32 cellular contexts compared by ENCODE assay signal in the genomic region with DNA sequence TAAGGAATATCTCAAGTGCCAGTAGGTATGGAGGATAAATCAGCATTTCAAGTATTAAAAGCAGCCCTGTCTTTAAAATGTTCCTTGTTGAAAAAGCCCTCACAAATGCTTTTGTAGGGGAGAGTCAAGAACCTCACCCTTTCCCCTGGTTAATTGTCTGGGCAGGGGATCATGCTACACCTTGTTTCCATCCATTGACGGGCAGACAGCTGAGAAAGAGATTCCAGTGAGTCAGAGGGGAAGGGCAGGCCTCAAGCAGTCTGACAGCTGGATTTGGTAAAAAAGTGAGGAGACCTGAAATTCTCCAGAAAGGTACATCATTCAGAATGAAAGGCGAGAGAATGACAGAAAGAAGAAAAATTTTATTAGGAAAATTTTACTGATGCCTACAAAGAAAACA.
A peak's percentile ranks its signal among the peaks of the same experiment; 100 is the strongest.
DNase-seq lines count a peak whose midpoint lies in the region; ATAC-seq, FAIRE-seq and TF ChIP-seq lines count a peak whose summit lies in the region.
"Had no signal": no experiment of that assay in that cellular context is flagged by ENCODE, and none has a peak within 500 bp of the region (broad histone marks: within the 10 kb centered on the region; RNA-seq: fewer than 3 reads in every experiment).

No MANE protein-coding gene starts in this region.

- H3K27me3 ChIP-seq in breast epithelium: no peaks in the 10 kb centered on the region
- no peaks in the 10 kb centered on the region for H3K27me3 ChIP-seq in H1 (replicated peaks in 1 of 4; ENCODE audit: control insufficient read depth in 3 of 4, extremely low read depth in 1 of 4, insufficient read depth in 3 of 4, low read length in 3 of 4)
- H3K27me3 ChIP-seq: esophagus muscularis mucosa, heart right ventricle had no signal

- no peaks in the 10 kb centered on the region for H3K27me3 Mint-ChIP-seq in MCF 10A (ENCODE audit: insufficient read depth, unreplicated experiment)
- H3K27me3 Mint-ChIP-seq: CD4-positive, alpha-beta T cell; stimulated activated naive CD8-positive, alpha-beta T cell treated with anti-CD3 and anti-CD28 coated beads, Interleukin-15, Interleukin-2, amounts not matched to agents 100 ng/mL and 50 ng/mL, for 24 hours had no signal

- H3K4me2 ChIP-seq in H1 (ENCODE audit: insufficient read depth in 1 of 2, low read depth in 2 of 2, low read length in 2 of 2): no peak overlapping the region

- intact Hi-C loops in MCF 10A (cut with micrococcal nuclease) (no loop called here), breast epithelium (cut with DNase I; ENCODE audit: low total_unique reads) (no loop called here)

- peak; percentile 55 for FAIRE-seq in H1 (lab: Jason Lieb, UNC)
- FAIRE-seq in urothelium cell line (lab: Jason Lieb, UNC): no peak
- FAIRE-seq: A204.1, GM12891, TTC549 had no signal

- H3K23ac ChIP-seq in H1 (ENCODE audit: insufficient read length): no peak overlapping the region

- no peak overlapping the region for H3K27ac Mint-ChIP-seq in MCF 10A (ENCODE audit: low read depth, unreplicated experiment)
- H3K27ac Mint-ChIP-seq: CD4-positive, alpha-beta T cell; immature natural killer cell; natural killer cell; stimulated activated naive CD8-positive, alpha-beta T cell treated with anti-CD3 and anti-CD28 coated beads, Interleukin-15, Interleukin-2, amounts not matched to agents 100 ng/mL and 50 ng/mL, for 24 hours; T-helper 1 cell treated with Interleukin-12 subunit alpha and Interleukin-12 subunit beta and Interleukin-4 antibody, amounts not matched to agents 30 μg/mL and 1 μg/mL, for 36 hours had no signal

- H3K9ac ChIP-seq in H1 (replicated peaks in 1 of 4; ENCODE audit: extremely low read depth in 1 of 4, low read depth in 3 of 4, low read length in 3 of 4): no peak overlapping the region

- H3K27ac ChIP-seq in breast epithelium (no peak overlapping the region), H1 (ENCODE audit: low read depth, low read length) (no peak overlapping the region)
- H3K27ac ChIP-seq: esophagus muscularis mucosa, heart right ventricle, left ventricle myocardium inferior, SK-N-MC, skin epidermis had no signal

- 74% methylated on average over 2 of the region's 2 CpGs; no CpG with 5 or more reads in 1 of the 2 experiments for WGBS in H1 (ENCODE audit: extremely low coverage in 1 of 2, insufficient coverage in 1 of 2, insufficient read length in 1 of 2, insufficient replicate concordance in 2 of 2, low coverage in 1 of 2, low lambda C conversion rate in 2 of 2, missing lambda C conversion rate in 1 of 2), 2 experiments

- no peak overlapping the region for H2BK12ac ChIP-seq in H1 (ENCODE audit: low read depth, low read length)

- no peak overlapping the region for H3K4me3 ChIP-seq in breast epithelium
- H3K4me3 ChIP-seq in H1 (ENCODE audit: extremely low read depth in 1 of 4, insufficient read depth in 2 of 4, low read depth in 3 of 4, low read length in 4 of 4): no peak overlapping the region
- H3K4me3 ChIP-seq: esophagus muscularis mucosa, heart right ventricle, left ventricle myocardium inferior, SK-N-MC, skin epidermis had no signal

- peaks cover 11% of the 10 kb centered on the region for H3K4me1 Mint-ChIP-seq in MCF 10A (ENCODE audit: insufficient read depth, unreplicated experiment)
- H3K4me1 Mint-ChIP-seq: immature natural killer cell, natural killer cell had no signal

- CTCF ChIA-PET in MCF 10A (lab: Yijun Ruan, JAX) (interaction anchor here (0.7 kb wide), 1 partner anchor 60 kb away, joined by 3 read pairs; no protein-coding TSS in a partner anchor), H1 (lab: Charles Lee; ENCODE audit: partially characterized antibody) (interaction anchor here (2.6 kb wide), 1 partner anchor 26 kb away, joined by 10 read pairs; no protein-coding TSS in a partner anchor)

- H3K56ac ChIP-seq in H1 (replicated peaks; ENCODE audit: insufficient read length, low read depth, low read length): no peak overlapping the region

- no peaks in the 10 kb centered on the region for H3K4me1 ChIP-seq in breast epithelium
- peaks cover 0 to 4% (median 1%) of the 10 kb centered on the region in 4 experiments; a peak in 2 of 7 replicates for H3K4me1 ChIP-seq in H1 (replicated peaks in 1 of 4; ENCODE audit: control insufficient read depth in 3 of 4, insufficient read depth in 4 of 4, low read length in 3 of 4)
- H3K4me1 ChIP-seq: esophagus muscularis mucosa had no signal

- no peak overlapping the region for H2AFZ ChIP-seq in H1 (ENCODE audit: low read length)

- no peaks in the 10 kb centered on the region for H3K79me2 ChIP-seq in H1 (ENCODE audit: control insufficient read depth in 1 of 2, insufficient read depth in 2 of 2, low read length in 2 of 2)

- no peak overlapping the region for H2BK5ac ChIP-seq in H1 (ENCODE audit: low read depth, low read length)

- no peak overlapping the region for H3K18ac ChIP-seq in H1 (ENCODE audit: extremely low read depth, low read length)

- no peak overlapping the region for H4K8ac ChIP-seq in H1 (ENCODE audit: extremely low read depth, insufficient read depth, low read length)

- no peak overlapping the region for H2BK15ac ChIP-seq in H1 (ENCODE audit: low read length)

- H3K4me3 Mint-ChIP-seq in MCF 10A (ENCODE audit: unreplicated experiment): no peak overlapping the region
- H3K4me3 Mint-ChIP-seq: CD4-positive, alpha-beta T cell; immature natural killer cell; natural killer cell; stimulated activated naive CD8-positive, alpha-beta T cell treated with anti-CD3 and anti-CD28 coated beads, Interleukin-15, Interleukin-2, amounts not matched to agents 100 ng/mL and 50 ng/mL, for 24 hours; T-helper 1 cell treated with Interleukin-12 subunit alpha and Interleukin-12 subunit beta and Interleukin-4 antibody, amounts not matched to agents 30 μg/mL and 1 μg/mL, for 36 hours had no signal

- no peak overlapping the region for H2BK20ac ChIP-seq in H1 (ENCODE audit: low read length)

- no peaks in the 10 kb centered on the region for H3K9me3 Mint-ChIP-seq in MCF 10A (ENCODE audit: unreplicated experiment)
- H3K9me3 Mint-ChIP-seq: stimulated activated naive CD8-positive, alpha-beta T cell treated with anti-CD3 and anti-CD28 coated beads, Interleukin-15, Interleukin-2, amounts not matched to agents 100 ng/mL and 50 ng/mL, for 24 hours had no signal

- DNase-seq in MCF 10A (ENCODE audit: unreplicated experiment) (peak; percentile 38), breast epithelium (ENCODE audit: low spot score in 2 of 2) (no peak), H1 (ENCODE audit: low read depth in 1 of 2, low spot score in 2 of 2) (no peak), islet precursor cell (peak; percentile 72), urothelium cell line (ENCODE audit: low spot score) (peak; percentile 9), SW 1271 (lab: John Stamatoyannopoulos, UW) (no peak)
- DNase-seq: activated effector memory CD4-positive, alpha-beta T cell treated with anti-CD3 and anti-CD28 coated beads, Interleukin-2, amount 50 U/mL, for 16 hours; activated T-cell treated with anti-CD3 and anti-CD28 coated beads for 4 hours; CD4-positive, alpha-beta T cell; cerebellar nuclear complex; effector CD4-positive, alpha-beta T cell; EL; foreskin melanocyte; heart right ventricle; immature natural killer cell; left ventricle myocardium inferior; natural killer cell; NCI-H1105 treated with DMSO at 0.1 percent for 48 hours; NCI-H2029 treated with DMSO at 0.1 percent for 48 hours; NCI-H226; NCI-H82; RPMI8226 had no signal

- BruUV-seq in MCF 10A (replicated peaks; lab: Mats Ljungman, UMichigan): no TSS peak

- no peaks in the 10 kb centered on the region for H4K20me1 ChIP-seq in H1 (replicated peaks in 1 of 2; ENCODE audit: control insufficient read depth in 1 of 2, insufficient read depth in 2 of 2, low read length in 2 of 2)

- TF ChIP-seq CTCF in MCF 10A (IDR thresholded peaks at IDR 0.05; ENCODE audit: unreplicated experiment) (no peak), breast epithelium (IDR thresholded peaks at IDR 0.05) (no peak), H1 (IDR thresholded peaks at IDR 0.05; ENCODE audit: control extremely low read depth in 1 of 3, insufficient read depth in 1 of 3, low read depth in 1 of 3, low read length in 3 of 3) (no peak)

- TF ChIP-seq POLR2A in breast epithelium (IDR thresholded peaks at IDR 0.05) (no peak), H1 (IDR thresholded peaks at IDR 0.05; ENCODE audit: control extremely low read depth in 1 of 2, low read depth in 2 of 2, low read length in 2 of 2) (no peak)

- H3K36me3 ChIP-seq in breast epithelium: no peaks in the 10 kb centered on the region
- no peaks in the 10 kb centered on the region for H3K36me3 ChIP-seq in H1 (ENCODE audit: control insufficient read depth in 2 of 4, insufficient read depth in 4 of 4, low read length in 3 of 4)
- H3K36me3 ChIP-seq: esophagus muscularis mucosa, left ventricle myocardium inferior had no signal

- H3K14ac ChIP-seq in H1 (ENCODE audit: insufficient read length): no peak overlapping the region

- ATAC-seq in activated CD4-positive, CD25-positive, alpha-beta regulatory T cell treated with anti-CD3 and anti-CD28 coated beads, Interleukin-2, amount 50 U/mL, for 24 hours: no peak
- no peak for ATAC-seq in HG02884 (IDR thresholded peaks at IDR 0.05; ENCODE audit: unreplicated experiment)
- ATAC-seq: heart right ventricle, natural killer cell had no signal

- no peak overlapping the region for H3K4ac ChIP-seq in H1 (replicated peaks; ENCODE audit: insufficient read length, low read depth, low read length)

- POLR2A ChIA-PET in MCF 10A (lab: Yijun Ruan, JAX) (interaction anchor here (0.6 to 1.1 kb wide), 4 partner anchors 16 to 304 kb away, joined by 3 to 7 read pairs (median 3); no protein-coding TSS in a partner anchor), H1 (lab: Charles Lee; ENCODE audit: partially characterized antibody) (no interaction called here)

- no peaks in the 10 kb centered on the region for H3K36me3 Mint-ChIP-seq in MCF 10A (ENCODE audit: insufficient read depth, unreplicated experiment)
- H3K36me3 Mint-ChIP-seq: natural killer cell had no signal

- TF ChIP-seq RAD21 in H1 (IDR thresholded peaks at IDR 0.05 in 1 of 2, conservative IDR thresholded peaks at IDR 0.05 in 1 of 2; ENCODE audit: low read depth in 2 of 2, low read length in 2 of 2): no peak

- no peak overlapping the region for H2AK5ac ChIP-seq in H1 (ENCODE audit: low read depth, low read length)

- no peak overlapping the region for H4K91ac ChIP-seq in H1 (replicated peaks; ENCODE audit: insufficient read length, low read length)

- no peak overlapping the region for H4K5ac ChIP-seq in H1 (ENCODE audit: insufficient read length, low read depth, low read length)

- no peaks in the 10 kb centered on the region for H3K23me2 ChIP-seq in H1 (ENCODE audit: low read depth, low read length)

- no peak overlapping the region for H2BK120ac ChIP-seq in H1 (replicated peaks; ENCODE audit: low read depth, low read length)

- no peaks in the 10 kb centered on the region for H3K79me1 ChIP-seq in H1 (ENCODE audit: low read depth, low read length)

- TF ChIP-seq EP300 in H1 (IDR thresholded peaks at IDR 0.05; ENCODE audit: borderline replicate concordance in 1 of 2, low read depth in 2 of 2, low read length in 2 of 2): no peak

- H3K9me3 ChIP-seq in breast epithelium: no peaks in the 10 kb centered on the region
- peaks cover 0 to 3% of the 10 kb centered on the region in 2 experiments; a peak in 1 of 4 replicates for H3K9me3 ChIP-seq in H1 (ENCODE audit: insufficient read depth in 2 of 2, low read depth in 1 of 2, low read length in 1 of 2)
- H3K9me3 ChIP-seq: esophagus muscularis mucosa, heart right ventricle, left ventricle myocardium inferior had no signal

TF ChIP-seq in H1, 55 proteins besides CTCF, POLR2A, EP300 and RAD21 (continues in another document):
- no peak for TF ChIP-seq BRCA1 (IDR thresholded peaks at IDR 0.05; ENCODE audit: low read depth, low read length)

Comparison
In these comparisons a context has a peak if more than half of its experiments do, and no peak if none do; other contexts are left out.
1. DNase-seq: peak in MCF 10A (single experiment), islet precursor cell (single experiment) and urothelium cell line (single experiment); none in breast epithelium (0 of 2), H1 (0 of 2) and SW 1271 (0 of 2).